In the genomic region with DNA sequence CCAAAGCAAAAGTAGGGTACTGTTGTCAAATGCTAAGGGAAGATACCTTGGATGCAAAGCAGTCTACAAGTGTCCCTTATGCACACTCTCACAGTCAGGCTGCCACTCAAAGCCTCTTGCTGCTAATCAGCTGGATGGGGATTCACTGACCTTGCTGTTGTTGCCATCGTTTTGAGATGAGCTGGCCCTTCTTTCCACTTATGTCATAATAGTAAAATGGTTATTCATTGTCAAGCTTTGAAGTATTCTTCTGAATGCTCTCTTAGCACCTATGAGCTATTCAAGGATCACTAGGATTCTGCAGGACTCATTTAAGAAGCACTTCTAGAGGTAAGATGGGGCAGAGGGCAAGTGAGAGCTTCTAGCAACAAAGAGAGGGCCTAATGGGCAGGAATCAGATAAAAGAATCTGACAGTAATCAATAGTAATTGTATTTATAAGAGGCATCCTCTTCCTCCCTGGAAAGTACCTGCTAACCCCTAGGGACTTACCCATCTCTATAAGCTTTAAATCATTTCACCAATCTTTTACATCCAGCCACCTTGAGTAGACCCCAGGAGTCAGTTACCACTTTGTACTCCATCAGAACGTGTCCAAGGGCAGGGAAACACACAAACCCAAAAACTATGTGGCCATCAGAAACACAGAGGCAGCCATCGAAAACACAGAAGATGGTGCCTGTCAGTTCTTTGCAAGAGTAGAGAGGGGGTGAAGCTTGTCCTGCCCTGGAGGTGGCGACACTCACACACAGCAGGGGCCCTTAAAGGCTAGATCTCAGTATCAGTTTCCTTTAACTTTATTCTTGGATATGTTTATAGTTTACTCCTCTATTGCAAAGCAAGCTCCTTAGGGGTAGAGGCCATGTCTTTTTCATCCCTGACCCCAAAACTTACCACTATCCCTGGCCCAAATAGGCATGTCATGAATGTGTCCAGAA, we compare ENCODE assay signal across 8 cellular contexts.
A peak's percentile ranks its signal among the peaks of the same experiment; 100 is the strongest.
DNase-seq lines count a peak whose midpoint lies in the region; ATAC-seq lines count a peak whose summit lies in the region.

No MANE protein-coding gene starts in this region.

- ATAC-seq in HG02678 (IDR thresholded peaks at IDR 0.05; ENCODE audit: unreplicated experiment): peak; percentile 81
- peak; percentile 69 for ATAC-seq in activated T-helper 17 cell treated with anti-CD3 and anti-CD28 coated beads, Interleukin-2, amount 50 U/mL, for 72 hours (replicated peaks)
- peak; percentile 62 for ATAC-seq in stimulated activated naive CD8-positive, alpha-beta T cell treated with anti-CD3 and anti-CD28 coated beads, Interleukin-15, Interleukin-2, amounts not matched to agents 100 U/mL and 50 U/mL, for 24 hours

- no peaks in the 10 kb centered on the region for H3K9me3 Mint-ChIP-seq in activated T-helper 17 cell treated with anti-CD3 and anti-CD28 coated beads, Interleukin-2, amount 50 U/mL, for 72 hours

- no peak overlapping the region for H3K4me3 Mint-ChIP-seq in activated T-helper 17 cell treated with anti-CD3 and anti-CD28 coated beads, Interleukin-2, amount 50 U/mL, for 72 hours

- peaks cover 6% of the 10 kb centered on the region for H3K27me3 Mint-ChIP-seq in activated T-helper 17 cell treated with anti-CD3 and anti-CD28 coated beads, Interleukin-2, amount 50 U/mL, for 72 hours

- no peaks in the 10 kb centered on the region for H3K36me3 Mint-ChIP-seq in activated T-helper 17 cell treated with anti-CD3 and anti-CD28 coated beads, Interleukin-2, amount 50 U/mL, for 72 hours (ENCODE audit: low read depth)

- peak; percentile 7 for DNase-seq in activated gamma-delta T cell treated with Interleukin-2 at 50 U/mL for 16 hours
- DNase-seq in activated gamma-delta T cell (lab: John Stamatoyannopoulos, UW): no peak
- DNase-seq in NCI-H510A (lab: John Stamatoyannopoulos, UW): peak; percentile 14
- peak; percentile 38 for DNase-seq in hepatic stellate cell (ENCODE audit: low spot score)
- peak; percentile 19 for DNase-seq in stimulated activated naive CD8-positive, alpha-beta T cell treated with anti-CD3 and anti-CD28 coated beads, Interleukin-15, Interleukin-2, amounts not matched to agents 100 U/mL and 50 U/mL, for 24 hours
- no peak for DNase-seq in NCI-H2081 (lab: John Stamatoyannopoulos, UW)

- no peak overlapping the region for H3K27ac Mint-ChIP-seq in activated T-helper 17 cell treated with anti-CD3 and anti-CD28 coated beads, Interleukin-2, amount 50 U/mL, for 72 hours

- no peaks in the 10 kb centered on the region for H3K4me1 Mint-ChIP-seq in activated T-helper 17 cell treated with anti-CD3 and anti-CD28 coated beads, Interleukin-2, amount 50 U/mL, for 72 hours

Comparison
In these comparisons a context has a peak if more than half of its experiments do, and no peak if none do; other contexts are left out.
1. DNase-seq: peak in activated gamma-delta T cell treated with Interleukin-2 at 50 U/mL for 16 hours (single experiment), NCI-H510A (single experiment), hepatic stellate cell (single experiment) and stimulated activated naive CD8-positive, alpha-beta T cell treated with anti-CD3 and anti-CD28 coated beads, Interleukin-15, Interleukin-2, amounts not matched to agents 100 U/mL and 50 U/mL, for 24 hours (single experiment); none in activated gamma-delta T cell (single experiment) and NCI-H2081 (0 of 2).
2. Peak in every context shown above with its lines, with median percentiles within 50 percentile points of each other: ATAC-seq.